In the genomic region with DNA sequence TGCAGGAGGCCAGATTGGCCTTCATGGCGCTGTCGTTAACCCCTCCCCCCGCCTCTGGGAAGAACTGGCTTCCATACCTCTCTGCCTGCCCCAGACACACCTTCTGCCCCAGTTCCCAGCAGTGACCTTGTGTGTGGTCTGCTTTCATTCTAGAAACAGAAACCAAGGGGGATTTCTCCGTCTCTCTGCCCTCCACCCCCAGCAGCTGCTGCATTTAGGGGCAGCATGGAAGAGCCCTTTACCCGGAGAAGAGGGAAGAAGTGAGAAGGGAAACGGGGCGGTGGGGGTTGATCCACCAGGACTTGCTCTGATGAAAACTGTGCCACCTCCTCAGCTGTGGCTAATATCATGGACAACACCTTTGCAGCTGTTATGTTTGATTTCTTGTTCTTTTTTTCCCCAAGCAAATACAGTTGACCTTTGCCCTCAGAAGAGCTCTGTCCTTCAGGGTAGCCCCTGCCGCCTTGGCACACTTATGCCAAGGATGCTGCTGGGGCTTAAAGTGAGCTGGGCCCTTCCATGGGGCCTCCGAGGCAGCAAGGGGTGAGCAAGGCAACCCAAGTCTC, we compare ENCODE assay signal across 15 cellular contexts. TPM values are rescaled to one million over a fixed set of nuclear protein-coding genes. Genes with fewer than 3 reads are reported as not detected.
"Had no signal": no experiment of that assay in that cellular context is flagged by ENCODE, and none has a peak within 500 bp of the region (broad histone marks: within the 10 kb centered on the region; RNA-seq: fewer than 3 reads in every experiment).

No MANE protein-coding gene starts in this region.

- FAIRE-seq: bronchial epithelial cell, urothelium cell line had no signal

- H3K4me3 ChIP-seq: ascending aorta, gastrocnemius medialis, heart left ventricle, skin epidermis, testis had no signal

- H3K27ac ChIP-seq: ascending aorta, gastrocnemius medialis, heart left ventricle, testis had no signal

- H3K36me3 ChIP-seq: ascending aorta, gastrocnemius medialis, heart left ventricle had no signal

- ATAC-seq: gastrocnemius medialis; naive thymus-derived CD8-positive, alpha-beta T cell; T-helper 17 cell had no signal

- H3K9me3 ChIP-seq: ascending aorta, gastrocnemius medialis, heart left ventricle, testis had no signal

- H3K4me1 ChIP-seq: ascending aorta, gastrocnemius medialis, heart left ventricle, testis had no signal

- DNase-seq: activated CD4-positive, alpha-beta memory T cell treated with anti-CD3 and anti-CD28 coated beads, Interleukin-2, amount 10 ng/mL, durations not matched to agents 7 days and 5 days; activated CD4-positive, alpha-beta T cell treated with anti-CD3 and anti-CD28 coated beads for 4 hours; activated T-cell treated with anti-CD3 and anti-CD28 coated beads, Interleukin-2, amount 50 U/mL, for 24 hours; erythroblast; gastrocnemius medialis; heart left ventricle; mammary epithelial cell; naive thymus-derived CD8-positive, alpha-beta T cell; retina; T-helper 17 cell; testis had no signal

- H3K27me3 ChIP-seq: ascending aorta, testis had no signal

RNA-seq across cellular contexts. Expression of a gene that starts 6.1 kb away (rescaled TPM):
- total RNA-seq: activated CD4-positive, alpha-beta memory T cell treated with anti-CD3 and anti-CD28 coated beads, Interleukin-2, amount 10 ng/mL, durations not matched to agents 7 days and 5 days; ascending aorta; bronchial epithelial cell; gastrocnemius medialis; naive thymus-derived CD8-positive, alpha-beta T cell; T-helper 17 cell had no signal
- polyA plus RNA-seq: mammary epithelial cell; naive thymus-derived CD8-positive, alpha-beta T cell had no signal
